In the genomic region with DNA sequence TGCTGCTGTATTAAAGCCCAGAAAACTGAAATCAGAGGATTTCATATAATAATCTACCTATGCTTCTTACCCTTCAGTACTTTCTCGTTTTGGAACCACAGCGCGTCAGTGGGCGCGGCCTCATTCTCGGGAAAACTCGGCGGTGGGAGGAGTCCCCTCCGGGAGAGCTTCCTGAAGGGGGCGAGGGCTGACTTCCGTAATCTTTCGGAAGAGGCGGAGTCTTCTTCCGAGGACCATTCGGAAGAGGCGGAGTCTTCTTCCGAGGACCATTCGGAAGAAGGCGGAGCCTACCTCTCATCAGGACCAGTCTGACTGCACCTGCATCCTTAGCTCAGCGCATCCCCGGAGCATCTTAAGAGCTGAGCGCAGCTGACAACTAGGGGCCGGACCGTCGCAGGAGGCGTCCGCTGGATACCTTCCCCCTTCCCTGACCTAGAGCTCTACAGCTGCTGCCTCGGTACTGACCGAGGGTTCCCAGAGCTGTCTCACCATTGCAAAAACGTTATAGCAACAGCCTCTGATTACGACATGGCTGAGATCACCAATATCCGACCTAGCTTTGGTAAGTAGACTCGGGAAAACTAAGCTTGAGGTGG, we compare ENCODE assay signal across 8 cellular contexts. TPM values are rescaled to one million over a fixed set of nuclear protein-coding genes. Genes with fewer than 3 reads are reported as not detected.
A peak's percentile ranks its signal among the peaks of the same experiment; 100 is the strongest.
DNase-seq lines count a peak whose midpoint lies in the region; FAIRE-seq and TF ChIP-seq lines count a peak whose summit lies in the region.

A gene with protein sequence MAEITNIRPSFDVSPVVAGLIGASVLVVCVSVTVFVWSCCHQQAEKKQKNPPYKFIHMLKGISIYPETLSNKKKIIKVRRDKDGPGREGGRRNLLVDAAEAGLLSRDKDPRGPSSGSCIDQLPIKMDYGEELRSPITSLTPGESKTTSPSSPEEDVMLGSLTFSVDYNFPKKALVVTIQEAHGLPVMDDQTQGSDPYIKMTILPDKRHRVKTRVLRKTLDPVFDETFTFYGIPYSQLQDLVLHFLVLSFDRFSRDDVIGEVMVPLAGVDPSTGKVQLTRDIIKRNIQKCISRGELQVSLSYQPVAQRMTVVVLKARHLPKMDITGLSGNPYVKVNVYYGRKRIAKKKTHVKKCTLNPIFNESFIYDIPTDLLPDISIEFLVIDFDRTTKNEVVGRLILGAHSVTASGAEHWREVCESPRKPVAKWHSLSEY (plus strand): TSS at position 334 of the 596 bp plus-strand sequence. CDS start 195 bp downstream, at position 529.

- H3K27me3 Mint-ChIP-seq in nephron progenitor cell (ENCODE audit: low read depth, poor library complexity): peaks cover 26% of the 10 kb centered on the region
- H3K27me3 Mint-ChIP-seq in stimulated activated naive CD8-positive, alpha-beta T cell treated with anti-CD3 and anti-CD28 coated beads, Interleukin-15, Interleukin-2, amounts not matched to agents 100 ng/mL and 50 ng/mL, for 24 hours: no peaks in the 10 kb centered on the region

- CTCF ChIA-PET in HEK293T (lab: Yijun Ruan, JAX): interaction anchor here (0.5 to 1.4 kb wide), 4 partner anchors 166 to 1567 kb away, joined by 3 to 4 read pairs (median 3); no protein-coding TSS in a partner anchor

- POLR2A ChIA-PET in HEK293T (lab: Yijun Ruan, JAX): interaction anchor here (0.6 to 4.7 kb wide), 16 partner anchors 9 to 354 kb away, joined by 3 to 32 read pairs (median 4); a partner anchor contains a TSS

- FAIRE-seq in G401.6 (lab: Jason Lieb, UNC): peak; percentile 98

- peak within 1 kb of the TSS; percentile 100 for H3K4me3 Mint-ChIP-seq in nephron progenitor cell
- peak within 1 kb of the TSS; percentile 83 for H3K4me3 Mint-ChIP-seq in stimulated activated naive CD8-positive, alpha-beta T cell treated with anti-CD3 and anti-CD28 coated beads, Interleukin-15, Interleukin-2, amounts not matched to agents 100 ng/mL and 50 ng/mL, for 24 hours

- DNase-seq in HEK293T (ENCODE audit: extremely low spot score) (peak; percentile 99), NAMALWA (ENCODE audit: low spot score) (peak; percentile 99), SK-MEL-5 (ENCODE audit: low read depth, low spot score) (peak; percentile 96), fibroblast of villous mesenchyme (ENCODE audit: low read depth) (peak; percentile 96), nephron progenitor cell (peak; percentile 93)
- peak; percentile 57 to 85 (median 70) for DNase-seq in activated naive CD4-positive, alpha-beta T cell (lab: John Stamatoyannopoulos, UW)

- in situ Hi-C loops in SK-MEL-5 (cut with HindIII; ENCODE audit: low pct_unique_long_range_greater_than_20kb, low sequenced_read_pairs): no loop called here

- peak within 1 kb of the TSS; percentile 55 for H3K4me3 ChIP-seq in fibroblast of villous mesenchyme (ENCODE audit: low read depth, low read length)

- TF ChIP-seq CTCF in fibroblast of villous mesenchyme (IDR thresholded peaks at IDR 0.05; ENCODE audit: insufficient read depth, low read depth, low read length) (no peak), nephron progenitor cell (IDR thresholded peaks at IDR 0.05) (no peak)

- peaks cover 32% of the 10 kb centered on the region for H3K4me1 Mint-ChIP-seq in nephron progenitor cell
- peaks cover 56% of the 10 kb centered on the region for H3K4me1 Mint-ChIP-seq in stimulated activated naive CD8-positive, alpha-beta T cell treated with anti-CD3 and anti-CD28 coated beads, Interleukin-15, Interleukin-2, amounts not matched to agents 100 ng/mL and 50 ng/mL, for 24 hours (ENCODE audit: low read depth)

- no peaks in the 10 kb centered on the region for H3K9me3 Mint-ChIP-seq in nephron progenitor cell
- no peaks in the 10 kb centered on the region for H3K9me3 Mint-ChIP-seq in stimulated activated naive CD8-positive, alpha-beta T cell treated with anti-CD3 and anti-CD28 coated beads, Interleukin-15, Interleukin-2, amounts not matched to agents 100 ng/mL and 50 ng/mL, for 24 hours

- H3K36me3 Mint-ChIP-seq in nephron progenitor cell (ENCODE audit: low read depth): peaks cover 9% of the 10 kb centered on the region
- no peaks in the 10 kb centered on the region for H3K36me3 Mint-ChIP-seq in stimulated activated naive CD8-positive, alpha-beta T cell treated with anti-CD3 and anti-CD28 coated beads, Interleukin-15, Interleukin-2, amounts not matched to agents 100 ng/mL and 50 ng/mL, for 24 hours (ENCODE audit: low read depth)

- H3K27ac Mint-ChIP-seq in nephron progenitor cell: peak within 1 kb of the TSS; percentile 87
- peak within 1 kb of the TSS; percentile 94 for H3K27ac Mint-ChIP-seq in stimulated activated naive CD8-positive, alpha-beta T cell treated with anti-CD3 and anti-CD28 coated beads, Interleukin-15, Interleukin-2, amounts not matched to agents 100 ng/mL and 50 ng/mL, for 24 hours

TF ChIP-seq in HEK293T, 16 proteins besides CTCF, POLR2A, EP300 and RAD21:
- TF ChIP-seq TARDBP (IDR thresholded peaks at IDR 0.05): no peak
- TF ChIP-seq FOXK2 (IDR thresholded peaks at IDR 0.05): no peak
- peak; percentile 86 for TF ChIP-seq CTBP1 (IDR thresholded peaks at IDR 0.05; ENCODE audit: borderline replicate concordance)
- TF ChIP-seq ELF4 (IDR thresholded peaks at IDR 0.05): peak; percentile 30; the same call in 1 of the 2 replicates

RNA-seq across cellular contexts. Expression of the gene that starts here (rescaled TPM):
- 1.9 and 2.2 TPM in 2 replicates for total RNA-seq in SK-MEL-5 (2014; rRNA removed; shearing (Covaris generic))
- polyA plus RNA-seq in SK-MEL-5 (2015; cell fraction: cytosol; rRNA removed): 1.3 and 1.5 TPM in 2 replicates
- polyA plus RNA-seq in SK-MEL-5 (2015; cell fraction: nucleus; rRNA removed): 0.90 TPM in 1 of 2 replicates, not detected in the other
- 27.4 and 47.5 TPM in 2 replicates for total RNA-seq in fibroblast of villous mesenchyme

Comparison
In these comparisons a context has a peak if more than half of its experiments do, and no peak if none do; other contexts are left out.
1. Peak in every context shown above with its lines: DNase-seq and H3K4me3 ChIP-seq.